27 cellular contexts compared by ENCODE assay signal in the genomic region with DNA sequence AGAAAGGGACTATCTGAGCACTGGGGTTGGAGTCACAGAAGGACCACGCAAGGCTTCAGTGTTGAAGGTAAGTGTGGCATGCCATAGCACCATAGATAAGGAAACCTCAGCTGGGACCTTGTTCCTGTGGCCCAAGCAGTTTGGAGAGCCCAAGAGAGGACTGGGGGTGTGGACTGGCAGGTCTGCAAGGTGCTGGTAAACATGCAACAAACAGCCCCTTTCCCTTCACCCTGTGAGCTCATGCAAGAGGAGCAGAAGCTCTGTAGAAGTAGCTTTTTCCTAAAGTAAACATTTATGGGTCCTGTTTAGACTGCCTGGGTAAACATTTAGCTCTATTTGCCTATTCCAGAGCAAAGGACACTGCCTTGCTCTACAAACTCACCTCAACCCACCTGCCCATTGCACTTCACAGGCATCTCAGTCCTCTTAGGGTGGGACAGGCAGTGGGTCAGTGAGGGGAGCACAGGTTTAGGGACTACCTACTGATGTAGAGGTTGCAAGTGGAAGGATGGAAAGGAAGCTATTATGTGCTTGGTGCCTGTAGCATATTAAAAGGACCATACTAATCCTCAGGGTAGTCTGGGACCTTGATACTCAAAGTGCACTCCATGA.
"Had no signal": no experiment of that assay in that cellular context is flagged by ENCODE, and none has a peak within 500 bp of the region (broad histone marks: within the 10 kb centered on the region; RNA-seq: fewer than 3 reads in every experiment).

No MANE protein-coding gene starts in this region.

- H3K4me3 ChIP-seq: esophagus squamous epithelium, heart right ventricle, lung, prostate gland, right atrium auricular region, sigmoid colon, suprapubic skin, transverse colon, upper lobe of right lung, uterus had no signal

- DNase-seq: cortex of kidney; effector memory CD8-positive, alpha-beta T cell; erythroblast; esophagus squamous epithelium; foreskin melanocyte; glutamatergic neuron; heart right ventricle; hippocampal formation; left cardiac atrium; left ventricle myocardium superior; sigmoid colon; stimulated activated CD4-positive, alpha-beta T cell treated with anti-CD3 and anti-CD28 coated beads, Interleukin-15, amount 100 ng/mL, for 24 hours; stimulated activated CD4-positive, alpha-beta T cell treated with anti-CD3 and anti-CD28 coated beads, Interleukin-2, amount 100 ng/mL, for 48 hours; stimulated activated naive CD4-positive, alpha-beta T cell; stimulated activated naive CD8-positive, alpha-beta T cell treated with anti-CD3 and anti-CD28 coated beads, Interleukin-15, amount 100 ng/mL, for 72 hours; transverse colon; upper lobe of right lung; uterus had no signal

- ATAC-seq: effector memory CD8-positive, alpha-beta T cell; heart right ventricle; left cardiac atrium; left ventricle myocardium superior; natural killer cell treated with Interleukin-12 subunit alpha and Interleukin-12 subunit beta and Interleukin-15 and Interleukin-18, amount 100 ng/mL, for 72 hours; stimulated activated naive CD8-positive, alpha-beta T cell treated with anti-CD3 and anti-CD28 coated beads, Interleukin-15, amount 100 ng/mL, for 72 hours; upper lobe of right lung had no signal

- H3K27ac Mint-ChIP-seq: effector memory CD8-positive, alpha-beta T cell; memory B cell; natural killer cell treated with Interleukin-12 subunit alpha and Interleukin-12 subunit beta and Interleukin-15 and Interleukin-18, amount 100 ng/mL, for 72 hours; stimulated activated naive CD8-positive, alpha-beta T cell treated with anti-CD3 and anti-CD28 coated beads, Interleukin-15, amount 100 ng/mL, for 72 hours had no signal

- H3K27me3 ChIP-seq: esophagus squamous epithelium, heart right ventricle, neutrophil, right atrium auricular region, sigmoid colon, suprapubic skin, transverse colon, upper lobe of right lung, uterus had no signal

- H3K9me3 ChIP-seq: prostate gland had no signal

- H3K27ac ChIP-seq: esophagus squamous epithelium, heart right ventricle, neutrophil, parathyroid adenoma, prostate gland, right atrium auricular region, sigmoid colon, suprapubic skin, transverse colon, upper lobe of right lung, uterus had no signal

- H3K4me1 Mint-ChIP-seq: memory B cell; neural crest cell; stimulated activated naive CD8-positive, alpha-beta T cell treated with anti-CD3 and anti-CD28 coated beads, Interleukin-15, amount 100 ng/mL, for 72 hours had no signal

- H3K4me3 Mint-ChIP-seq: effector memory CD8-positive, alpha-beta T cell; memory B cell; natural killer cell treated with Interleukin-12 subunit alpha and Interleukin-12 subunit beta and Interleukin-15 and Interleukin-18, amount 100 ng/mL, for 72 hours; neural crest cell; stimulated activated naive CD8-positive, alpha-beta T cell treated with anti-CD3 and anti-CD28 coated beads, Interleukin-15, amount 100 ng/mL, for 72 hours had no signal

- H3K36me3 ChIP-seq: neutrophil, uterus had no signal

- H3K4me1 ChIP-seq: esophagus squamous epithelium, heart right ventricle, parathyroid adenoma, prostate gland, right atrium auricular region, sigmoid colon, suprapubic skin, transverse colon, upper lobe of right lung, uterus had no signal
